In genomic region chrX:130082244-130083106, GRCh38 we compare ENCODE assay signal across 8 cellular contexts. TPM values are rescaled to one million over a fixed set of nuclear protein-coding genes. Genes with fewer than 3 reads are reported as not detected.
DNase-seq lines count a peak whose midpoint lies in the region; ATAC-seq and TF ChIP-seq lines count a peak whose summit lies in the region.

No MANE protein-coding gene starts in this region.

- H3K27ac ChIP-seq in breast epithelium (peak overlapping the region; percentile 50 to 82), mammary epithelial cell (ENCODE audit: insufficient read depth, low read depth, low read length) (no peak overlapping the region), esophagus squamous epithelium (peak overlapping the region in 3 of 4 donors; percentile 50 to 77 (median 69))

- no TSS peak for BruUV-seq in mammary epithelial cell (replicated peaks; lab: Mats Ljungman, UMichigan)

- no peaks in the 10 kb centered on the region for H3K27me3 Mint-ChIP-seq in activated CD4-positive, alpha-beta T cell treated with anti-CD3 and anti-CD28 coated beads, Interleukin-2, amount 10 ng/mL, durations not matched to agents 24 days and 14 days

- dilution Hi-C loops in mammary epithelial cell (cut with HindIII; ENCODE audit: low sequenced_read_pairs): no loop called here

- peaks cover 10% of the 10 kb centered on the region for H3K36me3 Mint-ChIP-seq in activated CD4-positive, alpha-beta T cell treated with anti-CD3 and anti-CD28 coated beads, Interleukin-2, amount 10 ng/mL, durations not matched to agents 24 days and 14 days (ENCODE audit: low read depth)

- peak overlapping the region in 1 of 3 donors; percentile 30 for H3K4me3 ChIP-seq in breast epithelium
- no peak overlapping the region for H3K4me3 ChIP-seq in mammary epithelial cell (replicated peaks in 1 of 3; ENCODE audit: insufficient read depth in 1 of 3, low read depth in 2 of 3, low read length in 3 of 3)
- peak overlapping the region in 2 of 4 donors; percentile 23 to 31 for H3K4me3 ChIP-seq in esophagus squamous epithelium

- peaks cover 48% of the 10 kb centered on the region for H3K79me2 ChIP-seq in mammary epithelial cell (ENCODE audit: insufficient read depth, low read length)

- H3K9me3 ChIP-seq in breast epithelium (no peaks in the 10 kb centered on the region), mammary epithelial cell (replicated peaks; ENCODE audit: insufficient read depth, low read length) (no peaks in the 10 kb centered on the region), esophagus squamous epithelium (no peaks in the 10 kb centered on the region)

- intact Hi-C loops in breast epithelium (cut with DNase I; ENCODE audit: low total_unique reads) (no loop called here), mammary epithelial cell (cut with micrococcal nuclease) (no loop called here), esophagus squamous epithelium (cut with DNase I) (loop anchor here (5.0 kb wide), 1 partner anchor 110 kb away; no protein-coding TSS in a partner anchor)
- intact Hi-C loops in activated CD4-positive, alpha-beta T cell treated with anti-CD3 and anti-CD28 coated beads, Interleukin-2, amount 10 ng/mL, durations not matched to agents 24 days and 14 days (cut with micrococcal nuclease): loop anchor here (1.0 to 2.0 kb wide), 3 partner anchors 10 to 90 kb away; no protein-coding TSS in a partner anchor

- ATAC-seq in HG03469 (IDR thresholded peaks at IDR 0.05; ENCODE audit: unreplicated experiment): peak; percentile 30

- H3K36me3 ChIP-seq in breast epithelium: no peaks in the 10 kb centered on the region
- peaks cover 2% of the 10 kb centered on the region for H3K36me3 ChIP-seq in mammary epithelial cell (ENCODE audit: insufficient read depth, low read length)
- H3K36me3 ChIP-seq in esophagus squamous epithelium: no peaks in the 10 kb centered on the region

- in situ Hi-C loops in mammary epithelial cell (cut with MboI; ENCODE audit: low sequenced_read_pairs in 2 of 2): no loop called here

- H3K9me3 Mint-ChIP-seq in activated CD4-positive, alpha-beta T cell treated with anti-CD3 and anti-CD28 coated beads, Interleukin-2, amount 10 ng/mL, durations not matched to agents 24 days and 14 days: no peaks in the 10 kb centered on the region

- peak overlapping the region; percentile 69 for H3K4me3 Mint-ChIP-seq in activated CD4-positive, alpha-beta T cell treated with anti-CD3 and anti-CD28 coated beads, Interleukin-2, amount 10 ng/mL, durations not matched to agents 24 days and 14 days

- 84% methylated on average over 9 of the region's 28 CpGs for WGBS in mammary epithelial cell (ENCODE audit: low coverage, missing lambda C conversion rate)
- 30 to 50% methylated on average over 3 to 15 of the region's 28 CpGs for WGBS in esophagus squamous epithelium, 2 donors

- H4K20me1 ChIP-seq in mammary epithelial cell (ENCODE audit: insufficient read depth, low read length): no peaks in the 10 kb centered on the region

- H2AFZ ChIP-seq in mammary epithelial cell (ENCODE audit: low read depth, low read length): no peak overlapping the region

- H3K9ac ChIP-seq in mammary epithelial cell (ENCODE audit: insufficient read depth, low read length): no peak overlapping the region

- peaks cover 0 to 13% of the 10 kb centered on the region in 2 donors for H3K27me3 ChIP-seq in breast epithelium
- no peaks in the 10 kb centered on the region for H3K27me3 ChIP-seq in mammary epithelial cell (ENCODE audit: insufficient read depth, low read length)
- H3K27me3 ChIP-seq in esophagus squamous epithelium: no peaks in the 10 kb centered on the region

- H3K4me1 ChIP-seq in breast epithelium (no peaks in the 10 kb centered on the region), mammary epithelial cell (ENCODE audit: insufficient read depth, low read length) (no peaks in the 10 kb centered on the region), esophagus squamous epithelium (peaks cover 4 to 71% (median 5%) of the 10 kb centered on the region in 3 donors)

- H3K4me1 Mint-ChIP-seq in activated CD4-positive, alpha-beta T cell treated with anti-CD3 and anti-CD28 coated beads, Interleukin-2, amount 10 ng/mL, durations not matched to agents 24 days and 14 days: peaks cover 48% of the 10 kb centered on the region

- DNase-seq in breast epithelium (ENCODE audit: low spot score in 2 of 2) (no peak), mammary epithelial cell (no peak), esophagus squamous epithelium (lab: John Stamatoyannopoulos, UW) (no peak), NCI-H510A treated with DMSO at 0.1 percent for 48 hours (lab: John Stamatoyannopoulos, UW) (no peak), anterior cingulate cortex (lab: John Stamatoyannopoulos, UW) (no peak)
- DNase-seq in activated CD4-positive, alpha-beta T cell treated with anti-CD3 and anti-CD28 coated beads, Interleukin-2, amount 10 ng/mL, durations not matched to agents 24 days and 14 days: peak; percentile 94
- peak; percentile 58 to 68 (median 68) for DNase-seq in stimulated activated CD4-positive, alpha-beta T cell treated with anti-CD3 and anti-CD28 coated beads, Interleukin-12 subunit alpha, Interleukin-12 subunit beta, amount 100 ng/mL, for 48 hours (ENCODE audit: low read depth in 2 of 3, low spot score in 1 of 3)

- TF ChIP-seq CTCF in breast epithelium (IDR thresholded peaks at IDR 0.05): no peak
- TF ChIP-seq CTCF in mammary epithelial cell (conservative IDR thresholded peaks at IDR 0.05 in 1 of 2, IDR thresholded peaks at IDR 0.05 in 1 of 2; ENCODE audit: extremely low read depth in 1 of 2, insufficient read depth in 1 of 2, low read depth in 1 of 2, low read length in 2 of 2): no peak
- TF ChIP-seq CTCF in esophagus squamous epithelium (IDR thresholded peaks at IDR 0.05): peak in 1 of 6 experiments; percentile 24

- H3K27ac Mint-ChIP-seq in activated CD4-positive, alpha-beta T cell treated with anti-CD3 and anti-CD28 coated beads, Interleukin-2, amount 10 ng/mL, durations not matched to agents 24 days and 14 days: peak overlapping the region; percentile 86

- TF ChIP-seq POLR2A in breast epithelium (IDR thresholded peaks at IDR 0.05): no peak
- no peak for TF ChIP-seq POLR2A in esophagus squamous epithelium (IDR thresholded peaks at IDR 0.05)

- CTCF ChIA-PET in mammary epithelial cell (lab: Charles Lee; ENCODE audit: low non-redundant PET): no interaction called here

- no peak overlapping the region for H3K4me2 ChIP-seq in mammary epithelial cell (ENCODE audit: insufficient read depth, low read depth, low read length)

RNA-seq across cellular contexts. Expression of gene ELF4, which starts 27.8 kb away (rescaled TPM):
- 10 to 100 TPM in 1 of 3 donors, 1 to 10 TPM in 2; 5.3 to 10.7 (median 9.2) TPM for total RNA-seq in breast epithelium
- 10 to 100 TPM; 12.3 to 26.3 TPM for total RNA-seq in mammary epithelial cell
- 21.6 TPM for polyA plus RNA-seq in mammary epithelial cell
- 67.5 TPM for polyA minus RNA-seq in mammary epithelial cell
- total RNA-seq in activated CD4-positive, alpha-beta T cell treated with anti-CD3 and anti-CD28 coated beads, Interleukin-2, amount 10 ng/mL, durations not matched to agents 24 days and 14 days: 27.4 and 29.5 TPM in 2 replicates
- total RNA-seq in esophagus squamous epithelium: 10 to 100 TPM in 3 of 4 donors, 1 to 10 TPM in 1; 9.2 to 14.1 (median 12.5) TPM

Comparison
In these comparisons a context has a peak if more than half of its experiments do, and no peak if none do; other contexts are left out.
1. DNase-seq: peak in activated CD4-positive, alpha-beta T cell treated with anti-CD3 and anti-CD28 coated beads, Interleukin-2, amount 10 ng/mL, durations not matched to agents 24 days and 14 days (single experiment) and stimulated activated CD4-positive, alpha-beta T cell treated with anti-CD3 and anti-CD28 coated beads, Interleukin-12 subunit alpha, Interleukin-12 subunit beta, amount 100 ng/mL, for 48 hours (3 of 3); none in breast epithelium (0 of 2), mammary epithelial cell (single experiment), esophagus squamous epithelium (single experiment), NCI-H510A treated with DMSO at 0.1 percent for 48 hours (single experiment) and anterior cingulate cortex (0 of 58).
2. intact Hi-C loops: an anchor here in activated CD4-positive, alpha-beta T cell treated with anti-CD3 and anti-CD28 coated beads, Interleukin-2, amount 10 ng/mL, durations not matched to agents 24 days and 14 days (1.0 to 2.0 kb wide) and esophagus squamous epithelium (5.0 kb wide); none called in breast epithelium and mammary epithelial cell.